Comparison of ENCODE assay signal across 12 cellular contexts in the genomic region with DNA sequence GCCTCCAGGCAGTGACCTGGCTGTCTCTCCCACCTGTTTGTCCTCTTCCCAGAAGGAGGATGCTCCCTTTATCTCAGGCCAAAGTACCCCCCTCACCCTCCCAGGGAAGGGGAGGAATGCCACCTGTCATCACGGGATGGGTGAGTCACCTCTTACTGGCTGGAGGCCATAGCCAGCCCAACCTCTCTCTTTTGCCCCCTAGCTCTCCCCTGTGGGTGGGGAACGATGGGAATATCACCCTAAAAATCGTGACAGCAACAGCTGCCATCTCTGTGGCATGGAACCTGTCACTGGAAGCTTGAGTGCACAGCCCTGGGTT.
DNase-seq lines count a peak whose midpoint lies in the region; ATAC-seq and TF ChIP-seq lines count a peak whose summit lies in the region.
"Had no signal": no experiment of that assay in that cellular context is flagged by ENCODE, and none has a peak within 500 bp of the region (broad histone marks: within the 10 kb centered on the region; RNA-seq: fewer than 3 reads in every experiment).

No MANE protein-coding gene starts in this region.

- WGBS in neuronal stem cell (ENCODE audit: extremely low coverage in 2 of 2, insufficient read length in 2 of 2, insufficient replicate concordance in 1 of 2), 2 donors, result no CpG with 5 or more reads among the region's 3 CpGs
- WGBS in gastroesophageal sphincter (ENCODE audit: low coverage in 1 of 2), 2 donors, result no CpG with 5 or more reads among the region's 3 CpGs
- WGBS in aorta, 2 donors, result 40 to 43% methylated on average over 3 of the region's 3 CpGs

- no peaks in the 10 kb centered on the region for H3K79me1 ChIP-seq in neuronal stem cell (ENCODE audit: low read depth, low read length)

- no peak for TF ChIP-seq EP300 in gastroesophageal sphincter (IDR thresholded peaks at IDR 0.05)

- H2BK5ac ChIP-seq in neuronal stem cell (ENCODE audit: low read length), result no peak overlapping the region

- H3K18ac ChIP-seq in neuronal stem cell (ENCODE audit: low read length), result peak overlapping the region; percentile 38

- H3K9me3 ChIP-seq in neuronal stem cell (replicated peaks in 1 of 2; ENCODE audit: control insufficient read depth in 2 of 2, insufficient read depth in 1 of 2, low read depth in 1 of 2, low read length in 2 of 2), result no peaks in the 10 kb centered on the region
- H3K9me3 ChIP-seq in gastroesophageal sphincter, result no peaks in the 10 kb centered on the region
- no peaks in the 10 kb centered on the region for H3K9me3 ChIP-seq in aorta (ENCODE audit: control insufficient read depth, low read length)
- H3K9me3 ChIP-seq: esophagus squamous epithelium, lower lobe of right lung had no signal

- no peak overlapping the region for H2BK12ac ChIP-seq in neuronal stem cell (ENCODE audit: low read length)

- DNase-seq in ELF-1 (ENCODE audit: low read depth, low spot score), result peak; percentile 71
- peak; percentile 68 for DNase-seq in M059J (ENCODE audit: low read depth)
- peak; percentile 39 for DNase-seq in astrocyte of the hippocampus (ENCODE audit: low read depth, low spot score)
- DNase-seq in neuronal stem cell (ENCODE audit: low spot score), result no peak
- DNase-seq in aorta, result no peak
- DNase-seq: activated naive CD8-positive, alpha-beta T cell treated with anti-CD3 and anti-CD28 coated beads for 36 hours; CD8-positive, alpha-beta T cell; esophagus squamous epithelium; lower lobe of right lung had no signal

- H4K91ac ChIP-seq in neuronal stem cell (ENCODE audit: low read depth, low read length, poor library complexity), result no peak overlapping the region

- H3K27me3 ChIP-seq in neuronal stem cell (ENCODE audit: control insufficient read depth in 3 of 3, insufficient read depth in 3 of 3, low read depth in 1 of 3, low read length in 3 of 3) (peaks cover 0 to 5% (median 0%) of the 10 kb centered on the region in 3 experiments), gastroesophageal sphincter (no peaks in the 10 kb centered on the region), aorta (ENCODE audit: control insufficient read depth in 1 of 2, insufficient read depth in 2 of 2, low read length in 1 of 2) (no peaks in the 10 kb centered on the region)
- H3K27me3 ChIP-seq: esophagus squamous epithelium had no signal

- no peak overlapping the region for H2BK15ac ChIP-seq in neuronal stem cell (ENCODE audit: low read length)

- H3K36me3 ChIP-seq in neuronal stem cell (replicated peaks in 1 of 2; ENCODE audit: control insufficient read depth in 2 of 2, insufficient read depth in 2 of 2, low read length in 2 of 2) (no peaks in the 10 kb centered on the region), gastroesophageal sphincter (no peaks in the 10 kb centered on the region), aorta (ENCODE audit: control insufficient read depth in 1 of 2, insufficient read depth in 2 of 2, low read length in 1 of 2) (no peaks in the 10 kb centered on the region)
- H3K36me3 ChIP-seq: esophagus squamous epithelium, lower lobe of right lung had no signal

- no peak overlapping the region for H3K27ac ChIP-seq in neuronal stem cell (replicated peaks; ENCODE audit: low read length)
- H3K27ac ChIP-seq in gastroesophageal sphincter, result no peak overlapping the region
- no peak overlapping the region for H3K27ac ChIP-seq in aorta (ENCODE audit: low read depth in 1 of 2, low read length in 2 of 2)
- H3K27ac ChIP-seq: lower lobe of right lung had no signal

- intact Hi-C loops in aorta (cut with DNase I), result no loop called here

- peak overlapping the region; percentile 39 for H3K23ac ChIP-seq in neuronal stem cell (ENCODE audit: low read depth, low read length, poor library complexity)

- H3K4me3 ChIP-seq in neuronal stem cell (ENCODE audit: low read length in 2 of 2) (no peak overlapping the region), gastroesophageal sphincter (no peak overlapping the region), aorta (ENCODE audit: low read length in 2 of 2) (no peak overlapping the region)
- H3K4me3 ChIP-seq: esophagus squamous epithelium, lower lobe of right lung had no signal

- H4K8ac ChIP-seq in neuronal stem cell (ENCODE audit: low read depth, low read length), result no peak overlapping the region

- no peak overlapping the region for H2AFZ ChIP-seq in neuronal stem cell (ENCODE audit: low read length)

- H3K4ac ChIP-seq in neuronal stem cell (ENCODE audit: low read length), result no peak overlapping the region

- ATAC-seq in gastroesophageal sphincter, result no peak
- no peak for ATAC-seq in GM18520 (IDR thresholded peaks at IDR 0.05; ENCODE audit: unreplicated experiment)
- ATAC-seq in aorta (ENCODE audit: low FRiP score), result no peak
- ATAC-seq: activated CD4-positive, CD25-positive, alpha-beta regulatory T cell treated with anti-CD3 and anti-CD28 coated beads, Interleukin-2, amount 50 U/mL, for 24 hours; CD8-positive, alpha-beta T cell; lower lobe of right lung had no signal

- no peak for TF ChIP-seq POLR2A in gastroesophageal sphincter (IDR thresholded peaks at IDR 0.05)

- H3K4me2 ChIP-seq in neuronal stem cell (ENCODE audit: insufficient read depth, low read length, poor library complexity, severe bottlenecking), result no peak overlapping the region

- no peak overlapping the region for H3K14ac ChIP-seq in neuronal stem cell (ENCODE audit: low read length)

- peaks cover 0 to 3% of the 10 kb centered on the region in 2 donors for H3K4me1 ChIP-seq in neuronal stem cell (ENCODE audit: control insufficient read depth in 2 of 2, insufficient read depth in 1 of 2, low read depth in 1 of 2, low read length in 2 of 2)
- no peaks in the 10 kb centered on the region for H3K4me1 ChIP-seq in gastroesophageal sphincter
- H3K4me1 ChIP-seq in aorta (ENCODE audit: control insufficient read depth in 1 of 2, insufficient read depth in 2 of 2, low read length in 2 of 2), result no peaks in the 10 kb centered on the region

- H2BK120ac ChIP-seq in neuronal stem cell (ENCODE audit: low read depth, low read length), result no peak overlapping the region

- no peak for TF ChIP-seq CTCF in gastroesophageal sphincter (IDR thresholded peaks at IDR 0.05)

- H3K9ac ChIP-seq in neuronal stem cell (ENCODE audit: low read depth, low read length, poor library complexity), result no peak overlapping the region

- H2AK5ac ChIP-seq in neuronal stem cell (ENCODE audit: low read depth, low read length), result no peak overlapping the region

Comparison
In these comparisons a context has a peak if more than half of its experiments do, and no peak if none do; other contexts are left out.
1. DNase-seq: peak in ELF-1 (single experiment), M059J (single experiment) and astrocyte of the hippocampus (single experiment); none in neuronal stem cell (single experiment) and aorta (0 of 2).